In the genomic region with DNA sequence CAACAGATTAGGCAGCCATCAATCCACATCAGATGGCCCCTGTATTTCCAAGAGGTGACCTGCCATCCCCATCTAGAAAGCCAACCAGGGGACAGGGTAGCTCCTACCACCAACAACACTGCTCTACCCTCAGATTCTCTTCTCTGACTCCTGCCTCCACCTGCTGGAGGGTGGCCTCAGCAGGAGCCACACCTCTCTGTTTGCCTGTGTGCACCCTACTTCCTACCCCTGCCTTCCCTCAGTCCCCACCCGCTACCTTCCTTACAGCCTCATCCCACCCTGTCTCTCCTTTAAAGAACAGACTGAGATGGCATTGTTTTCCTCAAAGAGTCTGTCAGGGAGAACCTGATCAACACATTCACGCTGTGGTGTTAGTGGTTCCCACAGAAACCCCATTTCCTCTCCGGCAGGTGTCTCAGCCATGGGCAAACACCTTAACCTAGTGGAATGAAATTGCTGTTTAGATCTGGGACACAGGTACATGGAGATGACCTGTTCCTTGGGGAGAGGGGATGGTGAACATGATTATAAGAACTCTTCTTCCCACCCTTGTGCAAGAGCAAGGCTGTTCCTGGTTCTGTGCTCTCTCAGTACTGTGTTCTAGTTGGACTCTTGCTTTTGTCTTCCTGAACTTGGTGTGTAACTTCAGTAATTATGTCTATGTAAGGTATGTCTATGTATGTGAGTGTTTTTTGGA, we compare ENCODE assay signal across 9 cellular contexts. TPM values are rescaled to one million over a fixed set of nuclear protein-coding genes. Genes with fewer than 3 reads are reported as not detected.
DNase-seq lines count a peak whose midpoint lies in the region; ATAC-seq and TF ChIP-seq lines count a peak whose summit lies in the region.
"Had no signal": no experiment of that assay in that cellular context is flagged by ENCODE, and none has a peak within 500 bp of the region (broad histone marks: within the 10 kb centered on the region; RNA-seq: fewer than 3 reads in every experiment).

No MANE protein-coding gene starts in this region.

- no peak overlapping the region for H4K5ac ChIP-seq in H9 (ENCODE audit: insufficient read length, low read depth, low read length)
- H4K5ac ChIP-seq in mesendoderm (ENCODE audit: low read length), result no peak overlapping the region

- no peak overlapping the region for H3T11ph ChIP-seq in H9 (ENCODE audit: low read length)

- H3K79me2 ChIP-seq in H9 (ENCODE audit: insufficient read depth, low read length) (no peaks in the 10 kb centered on the region), mesendoderm (ENCODE audit: control insufficient read depth, insufficient read depth, low read length) (no peaks in the 10 kb centered on the region)

- DNase-seq in CD14-positive monocyte (ENCODE audit: low spot score) (no peak), H9 (no peak), mesendoderm (peak; percentile 18), NCI-H146 treated with DMSO at 0.1 percent for 48 hours (lab: John Stamatoyannopoulos, UW; ENCODE audit: unreplicated experiment) (no peak), NCI-H2227 treated with DMSO at 0.1 percent for 48 hours (lab: John Stamatoyannopoulos, UW) (no peak), NK-92 (lab: John Stamatoyannopoulos, UW; ENCODE audit: unreplicated experiment) (no peak)
- no peak for DNase-seq in activated naive CD4-positive, alpha-beta T cell treated with anti-CD3 and anti-CD28 coated beads, Interleukin-2, amount 50 U/mL, for 72 hours (ENCODE audit: low spot score in 2 of 2)
- DNase-seq: NCI-H446 treated with DMSO at 0.1 percent for 48 hours had no signal

- H3K18ac ChIP-seq in H9 (ENCODE audit: insufficient read length, low read depth, low read length) (no peak overlapping the region), mesendoderm (ENCODE audit: low read length) (no peak overlapping the region)

- H2AFZ ChIP-seq in H9 (ENCODE audit: low read length), result no peak overlapping the region

- H4K20me1 ChIP-seq in H9 (ENCODE audit: control insufficient read depth, insufficient read depth, insufficient read length), result no peaks in the 10 kb centered on the region

- TF ChIP-seq CTCF in CD14-positive monocyte (IDR thresholded peaks at IDR 0.05) (no peak), H9 (conservative IDR thresholded peaks at IDR 0.05) (no peak)

- H2BK5ac ChIP-seq in H9 (ENCODE audit: insufficient read length, low read length), result no peak overlapping the region
- no peak overlapping the region for H2BK5ac ChIP-seq in mesendoderm (ENCODE audit: low read length)

- H3K36me3 Mint-ChIP-seq in CD14-positive monocyte (peaks cover 8 to 28% of the 10 kb centered on the region in 2 donors), H9 (ENCODE audit: insufficient read depth in 1 of 3, low read depth in 3 of 3) (peaks cover 0 to 2% (median 0%) of the 10 kb centered on the region in 3 experiments; a peak in 2 of 7 replicates)
- H3K36me3 Mint-ChIP-seq in activated naive CD4-positive, alpha-beta T cell treated with anti-CD3 and anti-CD28 coated beads, Interleukin-2, amount 50 U/mL, for 72 hours, result no peaks in the 10 kb centered on the region

- no peaks in the 10 kb centered on the region for H3K9me3 ChIP-seq in H9 (ENCODE audit: control insufficient read depth, low read depth, low read length)

- H3K36me3 ChIP-seq in mesendoderm (ENCODE audit: control insufficient read depth, insufficient read depth, low read length), result no peaks in the 10 kb centered on the region

- no peaks in the 10 kb centered on the region for H3K27me3 ChIP-seq in H9 (ENCODE audit: insufficient read depth, low read length)
- no peaks in the 10 kb centered on the region for H3K27me3 ChIP-seq in mesendoderm (ENCODE audit: insufficient read depth, low read length, poor library complexity)

- H3K9ac ChIP-seq in H9 (ENCODE audit: extremely low read depth, insufficient read length, low read length), result no peak overlapping the region
- H3K9ac ChIP-seq in mesendoderm (ENCODE audit: low read length), result no peak overlapping the region

- H3K9me3 Mint-ChIP-seq in CD14-positive monocyte, result no peaks in the 10 kb centered on the region
- peaks cover 0 to 3% of the 10 kb centered on the region in 2 experiments; a peak in 1 of 5 replicates for H3K9me3 Mint-ChIP-seq in H9
- H3K9me3 Mint-ChIP-seq in activated naive CD4-positive, alpha-beta T cell treated with anti-CD3 and anti-CD28 coated beads, Interleukin-2, amount 50 U/mL, for 72 hours, result no peaks in the 10 kb centered on the region

- no peak overlapping the region for H3K14ac ChIP-seq in H9 (ENCODE audit: insufficient read depth, low read length)

- H4K91ac ChIP-seq in H9 (ENCODE audit: insufficient read length, low read depth, low read length), result no peak overlapping the region

- peak overlapping the region; percentile 78 for H3K4me2 ChIP-seq in H9 (ENCODE audit: insufficient read depth, insufficient read length, low read length)
- no peak overlapping the region for H3K4me2 ChIP-seq in mesendoderm (ENCODE audit: low read length)

- WGBS in H9 (ENCODE audit: extremely low coverage, insufficient read length, low lambda C conversion rate), result no CpG with 5 or more reads among the region's 3 CpGs
- no CpG with 5 or more reads among the region's 3 CpGs for WGBS in mesendoderm (ENCODE audit: extremely low coverage, insufficient coverage, low lambda C conversion rate)

- no peaks in the 10 kb centered on the region for H3K79me1 ChIP-seq in H9 (ENCODE audit: insufficient read depth, low read depth, low read length, poor library complexity, severe bottlenecking)
- no peaks in the 10 kb centered on the region for H3K79me1 ChIP-seq in mesendoderm (ENCODE audit: low read length)

- intact Hi-C loops in CD14-positive monocyte (cut with micrococcal nuclease), result loop anchor here (5.0 to 10.0 kb wide), 4 partner anchors 40 to 203 kb away; a partner anchor contains a TSS

- peak overlapping the region; percentile 90 to 97 for H3K4me3 Mint-ChIP-seq in CD14-positive monocyte
- H3K4me3 Mint-ChIP-seq in H9, result peak overlapping the region; percentile 88 to 94

- no peak overlapping the region for H2BK12ac ChIP-seq in H9 (ENCODE audit: insufficient read length, low read depth, low read length)

- no peak overlapping the region for H4K8ac ChIP-seq in H9 (replicated peaks; ENCODE audit: insufficient read length, low read depth, low read length)
- no peak overlapping the region for H4K8ac ChIP-seq in mesendoderm (ENCODE audit: low read depth, low read length)

- H2BK15ac ChIP-seq in H9 (ENCODE audit: low read depth, low read length), result no peak overlapping the region
- no peak overlapping the region for H2BK15ac ChIP-seq in mesendoderm (replicated peaks; ENCODE audit: low read depth)

- H3K27ac ChIP-seq in H9 (ENCODE audit: insufficient read length, low read depth, low read length), result no peak overlapping the region
- no peak overlapping the region for H3K27ac ChIP-seq in mesendoderm (ENCODE audit: low read depth, low read length)

- H3K56ac ChIP-seq in H9 (ENCODE audit: insufficient read length, low read depth, low read length) (no peak overlapping the region), mesendoderm (ENCODE audit: low read length) (no peak overlapping the region)

- H3K23ac ChIP-seq in H9 (ENCODE audit: insufficient read length, low read depth, low read length) (no peak overlapping the region), mesendoderm (ENCODE audit: low read length) (no peak overlapping the region)

- H3K4me3 ChIP-seq in mesendoderm (ENCODE audit: low read length), result no peak overlapping the region

- H3K4me1 ChIP-seq in H9 (ENCODE audit: insufficient read depth, low read length) (no peaks in the 10 kb centered on the region; the same call in 1 of the 2 replicates), mesendoderm (ENCODE audit: control insufficient read depth, low read depth, low read length) (no peaks in the 10 kb centered on the region)

- no peak overlapping the region for H2AK5ac ChIP-seq in H9 (ENCODE audit: insufficient read length, low read length)
- H2AK5ac ChIP-seq in mesendoderm (ENCODE audit: low read length), result no peak overlapping the region

- H3K4me1 Mint-ChIP-seq in CD14-positive monocyte (peaks cover 42% of the 10 kb centered on the region), H9 (peaks cover 27 to 29% of the 10 kb centered on the region in 2 experiments)

- H3K27ac Mint-ChIP-seq in CD14-positive monocyte (peak overlapping the region in 2 of 7 donors; percentile 34 to 70), H9 (no peak overlapping the region; a peak in 1 of 7 replicates)
- H3K27ac Mint-ChIP-seq in activated naive CD4-positive, alpha-beta T cell treated with anti-CD3 and anti-CD28 coated beads, Interleukin-2, amount 50 U/mL, for 72 hours, result peak overlapping the region; percentile 59 to 73

- peaks cover 4 to 14% (median 8%) of the 10 kb centered on the region in 3 donors for H3K27me3 Mint-ChIP-seq in CD14-positive monocyte (ENCODE audit: low read depth in 3 of 3)
- peaks cover 2% of the 10 kb centered on the region for H3K27me3 Mint-ChIP-seq in H9 (ENCODE audit: low read depth)

- ATAC-seq in activated naive CD4-positive, alpha-beta T cell treated with anti-CD3 and anti-CD28 coated beads, Interleukin-2, amount 50 U/mL, for 72 hours, result peak in 1 of 2 donors; percentile 34
- ATAC-seq in GM19455 (IDR thresholded peaks at IDR 0.05; ENCODE audit: unreplicated experiment), result no peak

- H2BK120ac ChIP-seq in H9 (ENCODE audit: low read depth, low read length, poor library complexity, severe bottlenecking) (no peak overlapping the region), mesendoderm (ENCODE audit: low read depth, low read length) (no peak overlapping the region)

- no peak overlapping the region for H2BK20ac ChIP-seq in H9 (ENCODE audit: low read depth, low read length, poor library complexity, severe bottlenecking)

- H3K23me2 ChIP-seq in H9 (ENCODE audit: insufficient read length, low read depth, low read length, poor library complexity, severe bottlenecking), result peaks cover 12% of the 10 kb centered on the region

- H3K4ac ChIP-seq in H9 (ENCODE audit: low read depth, low read length) (no peak overlapping the region), mesendoderm (ENCODE audit: low read depth, low read length) (no peak overlapping the region)

RNA-seq across cellular contexts. Expression of a gene that starts 1.8 kb away (rescaled TPM):
- polyA plus RNA-seq in CD14-positive monocyte, result 10 to 100 TPM; 36.2 to 47.0 TPM
- 51.4 and 57.4 TPM in 2 replicates for total RNA-seq in H9 (2021)
- total RNA-seq in activated naive CD4-positive, alpha-beta T cell treated with anti-CD3 and anti-CD28 coated beads, Interleukin-2, amount 50 U/mL, for 72 hours, result 10 to 100 TPM; 38.8 to 45.6 TPM
- 25.3 TPM for polyA plus RNA-seq in mesendoderm (2013, experiment 1 of 2)
- polyA plus RNA-seq in mesendoderm (2013, experiment 2 of 2), result 26.1 TPM

RNA-seq across cellular contexts. Expression of a gene that starts 50.6 kb away (rescaled TPM):
- polyA plus RNA-seq in CD14-positive monocyte, result 10 to 100 TPM; 26.7 to 33.2 TPM
- 46.9 TPM in 2 replicates for total RNA-seq in H9 (2021)
- 10 to 100 TPM; 19.1 to 30.8 TPM for total RNA-seq in activated naive CD4-positive, alpha-beta T cell treated with anti-CD3 and anti-CD28 coated beads, Interleukin-2, amount 50 U/mL, for 72 hours
- 24.7 TPM for polyA plus RNA-seq in mesendoderm (2013, experiment 1 of 2)
- 24.4 TPM for polyA plus RNA-seq in mesendoderm (2013, experiment 2 of 2)

Comparison
In these comparisons a context has a peak if more than half of its experiments do, and no peak if none do; other contexts are left out.
1. H3K27ac Mint-ChIP-seq: peak in activated naive CD4-positive, alpha-beta T cell treated with anti-CD3 and anti-CD28 coated beads, Interleukin-2, amount 50 U/mL, for 72 hours (2 of 2); none in H9 (0 of 3).